ENCODE assay signal across 8 cellular contexts in genomic region chr6:30647802-30648460, GRCh38. TPM values are rescaled to one million over a fixed set of nuclear protein-coding genes. Genes with fewer than 3 reads are reported as not detected.
DNase-seq lines count a peak whose midpoint lies in the region; ATAC-seq and TF ChIP-seq lines count a peak whose summit lies in the region.

No MANE protein-coding gene starts in this region.

- H3K18ac ChIP-seq in mesenchymal stem cell (ENCODE audit: low read depth in 1 of 2, low read length in 2 of 2) = peak overlapping the region in 1 of 2 experiments; percentile 87

- WGBS in mesenchymal stem cell = 19% methylated on average over 13 of the region's 21 CpGs
- WGBS in upper lobe of left lung, 2 donors = 27 to 43% methylated on average over 8 to 15 of the region's 21 CpGs

- TF ChIP-seq CTCF in chondrocyte (IDR thresholded peaks at IDR 0.05) = no peak
- no peak for TF ChIP-seq CTCF in upper lobe of left lung (IDR thresholded peaks at IDR 0.05)

- H2BK120ac ChIP-seq in mesenchymal stem cell (ENCODE audit: low read depth, low read length) = no peak overlapping the region

- H2BK15ac ChIP-seq in mesenchymal stem cell (ENCODE audit: low read depth, poor library complexity, severe bottlenecking) = no peak overlapping the region

- H3K27me3 ChIP-seq in mesenchymal stem cell (ENCODE audit: control insufficient read depth in 1 of 2, insufficient read depth in 1 of 2, low read length in 2 of 2) = no peaks in the 10 kb centered on the region
- H3K27me3 ChIP-seq in upper lobe of left lung = no peaks in the 10 kb centered on the region

- no peak overlapping the region for H2BK12ac ChIP-seq in mesenchymal stem cell (ENCODE audit: low read length in 2 of 2)

- peaks cover 24% of the 10 kb centered on the region for H3K4me1 Mint-ChIP-seq in activated T-cell treated with anti-CD3 and anti-CD28 coated beads, Interleukin-2, amount 50 U/mL, for 4 hours (ENCODE audit: low read depth)
- peaks cover 17% of the 10 kb centered on the region for H3K4me1 Mint-ChIP-seq in chondrocyte (ENCODE audit: low read depth)

- H3K4me3 ChIP-seq in mesenchymal stem cell (ENCODE audit: insufficient read depth in 1 of 2, low read depth in 1 of 2, low read length in 2 of 2) (peak overlapping the region; percentile 93 to 99), upper lobe of left lung (peak overlapping the region; percentile 70 to 99 (median 85))

- ATAC-seq in activated T-cell treated with anti-CD3 and anti-CD28 coated beads, Interleukin-2, amount 50 U/mL, for 4 hours = no peak
- no peak for ATAC-seq in upper lobe of left lung (ENCODE audit: low FRiP score in 2 of 2)

- peaks cover 13% of the 10 kb centered on the region for H3K36me3 Mint-ChIP-seq in activated T-cell treated with anti-CD3 and anti-CD28 coated beads, Interleukin-2, amount 50 U/mL, for 4 hours (ENCODE audit: insufficient read depth)
- peaks cover 13% of the 10 kb centered on the region for H3K36me3 Mint-ChIP-seq in chondrocyte (ENCODE audit: low read depth)

- peak; percentile 57 for DNase-seq in activated T-cell treated with anti-CD3 and anti-CD28 coated beads, Interleukin-2, amount 50 U/mL, for 4 hours
- DNase-seq in activated T-cell treated with anti-CD3 and anti-CD28 coated beads for 4 hours (no peak), NCI-H2171 treated with DMSO at 0.1 percent for 48 hours (lab: John Stamatoyannopoulos, UW) (peak; percentile 75), chondrocyte (ENCODE audit: low spot score) (no peak), mesenchymal stem cell (no peak), upper lobe of left lung (no peak), occipital lobe (lab: John Stamatoyannopoulos, UW) (no peak)
- DNase-seq in central memory CD4-positive, alpha-beta T cell = no peak

- no peaks in the 10 kb centered on the region for H3K9me3 Mint-ChIP-seq in activated T-cell treated with anti-CD3 and anti-CD28 coated beads, Interleukin-2, amount 50 U/mL, for 4 hours
- no peaks in the 10 kb centered on the region for H3K9me3 Mint-ChIP-seq in chondrocyte (ENCODE audit: low read depth)

- H3K9me3 ChIP-seq in mesenchymal stem cell (ENCODE audit: control insufficient read depth, low read length) (no peaks in the 10 kb centered on the region), upper lobe of left lung (no peaks in the 10 kb centered on the region)

- H3K79me1 ChIP-seq in mesenchymal stem cell (replicated peaks; ENCODE audit: low read length, poor library complexity, severe bottlenecking) = peaks cover 27% of the 10 kb centered on the region

- H2AFZ ChIP-seq in mesenchymal stem cell (ENCODE audit: low read depth, low read length) = no peak overlapping the region

- H3K4ac ChIP-seq in mesenchymal stem cell (ENCODE audit: low read depth in 1 of 2, low read length in 2 of 2) = no peak overlapping the region

- no peaks in the 10 kb centered on the region for H3K27me3 Mint-ChIP-seq in activated T-cell treated with anti-CD3 and anti-CD28 coated beads, Interleukin-2, amount 50 U/mL, for 4 hours (ENCODE audit: low read depth)
- H3K27me3 Mint-ChIP-seq in chondrocyte (ENCODE audit: low read depth) = no peaks in the 10 kb centered on the region

- no peak overlapping the region for H2AK5ac ChIP-seq in mesenchymal stem cell (ENCODE audit: low read length, severe bottlenecking)

- H4K8ac ChIP-seq in mesenchymal stem cell (ENCODE audit: low read length) = peak overlapping the region; percentile 93

- H2BK5ac ChIP-seq in mesenchymal stem cell (ENCODE audit: low read depth, low read length, poor library complexity, severe bottlenecking) = no peak overlapping the region

- H3K4me1 ChIP-seq in mesenchymal stem cell (ENCODE audit: control insufficient read depth, insufficient read depth, low read depth, low read length) (peaks cover 3% of the 10 kb centered on the region), upper lobe of left lung (peaks cover 13 to 21% (median 14%) of the 10 kb centered on the region in 4 donors)

- no peak for TF ChIP-seq EP300 in upper lobe of left lung (IDR thresholded peaks at IDR 0.05)

- peak overlapping the region; percentile 75 for H3K27ac Mint-ChIP-seq in chondrocyte (ENCODE audit: unreplicated experiment)

- no peak overlapping the region for H3K23ac ChIP-seq in mesenchymal stem cell (ENCODE audit: low read length in 2 of 2)

- H3K27ac ChIP-seq in mesenchymal stem cell (ENCODE audit: low read length, poor library complexity, severe bottlenecking) (peak overlapping the region; percentile 32), upper lobe of left lung (peak overlapping the region; percentile 89 to 95 (median 92))

- peaks cover 34 to 56% of the 10 kb centered on the region in 2 experiments for H3K36me3 ChIP-seq in mesenchymal stem cell (ENCODE audit: control insufficient read depth in 1 of 2, insufficient read depth in 2 of 2, low read depth in 1 of 2, low read length in 2 of 2)
- peaks cover 0 to 46% (median 26%) of the 10 kb centered on the region in 4 donors for H3K36me3 ChIP-seq in upper lobe of left lung

- H3K9ac ChIP-seq in mesenchymal stem cell (ENCODE audit: low read length) = peak overlapping the region; percentile 91

- H3K4me3 Mint-ChIP-seq in activated T-cell treated with anti-CD3 and anti-CD28 coated beads, Interleukin-2, amount 50 U/mL, for 4 hours = peak overlapping the region; percentile 87
- H3K4me3 Mint-ChIP-seq in chondrocyte (ENCODE audit: unreplicated experiment) = peak overlapping the region; percentile 82

- H3K4me2 ChIP-seq in mesenchymal stem cell (ENCODE audit: low read length, poor library complexity, severe bottlenecking) = peak overlapping the region; percentile 68

- no peak overlapping the region for H3K14ac ChIP-seq in mesenchymal stem cell (ENCODE audit: low read length in 2 of 2)

- no peak overlapping the region for H4K91ac ChIP-seq in mesenchymal stem cell (ENCODE audit: low read length)

- TF ChIP-seq POLR2A in upper lobe of left lung (IDR thresholded peaks at IDR 0.05) = no peak

RNA-seq across cellular contexts. Expression of gene C6orf136, which starts 1.0 kb away (rescaled TPM):
- total RNA-seq in activated T-cell treated with anti-CD3 and anti-CD28 coated beads, Interleukin-2, amount 50 U/mL, for 4 hours = 10 to 100 TPM; 34.7 to 36.7 (median 36.6) TPM
- total RNA-seq in chondrocyte = 11.5 to 18.3 TPM (median 13.4 TPM) in 3 replicates
- polyA plus RNA-seq in mesenchymal stem cell (2013, experiment 1 of 2) = 13.6 TPM
- polyA plus RNA-seq in mesenchymal stem cell (2013, experiment 2 of 2) = 14.4 TPM
- total RNA-seq in upper lobe of left lung = 10 to 100 TPM in 5 of 6 donors, 1 to 10 TPM in 1; 8.8 to 57.6 (median 15.2) TPM
- total RNA-seq in occipital lobe = 18.4 TPM

RNA-seq across cellular contexts. Expression of gene ATAT1, which starts 21.3 kb away (rescaled TPM):
- total RNA-seq in activated T-cell treated with anti-CD3 and anti-CD28 coated beads, Interleukin-2, amount 50 U/mL, for 4 hours = 10 to 100 TPM in 1 of 3 donors, 1 to 10 TPM in 2; 5.9 to 10.3 (median 9.5) TPM
- total RNA-seq in chondrocyte (11.4 to 18.7 TPM (median 12.5 TPM) in 3 replicates), upper lobe of left lung (10 to 100 TPM in 1 of 6 donors, 1 to 10 TPM in 5; 3.1 to 36.7 (median 6.2) TPM), occipital lobe (38.4 TPM)
- polyA plus RNA-seq in mesenchymal stem cell (2013, experiment 1 of 2) = 14.3 TPM
- polyA plus RNA-seq in mesenchymal stem cell (2013, experiment 2 of 2) = 13.5 TPM

RNA-seq across cellular contexts. Expression of gene DHX16, which starts 24.9 kb away (rescaled TPM):
- total RNA-seq in activated T-cell treated with anti-CD3 and anti-CD28 coated beads, Interleukin-2, amount 50 U/mL, for 4 hours = 10 to 100 TPM; 54.2 to 57.2 (median 54.8) TPM
- 20.4 to 29.6 TPM (median 22.6 TPM) in 3 replicates for total RNA-seq in chondrocyte
- 18.7 TPM for polyA plus RNA-seq in mesenchymal stem cell (2013, experiment 1 of 2)
- 18.8 TPM for polyA plus RNA-seq in mesenchymal stem cell (2013, experiment 2 of 2)
- 10 to 100 TPM; 28.1 to 60.8 (median 31.8) TPM for total RNA-seq in upper lobe of left lung
- total RNA-seq in occipital lobe = 20.9 TPM

RNA-seq across cellular contexts. Expression of gene MRPS18B, which starts 30.3 kb away (rescaled TPM):
- total RNA-seq in activated T-cell treated with anti-CD3 and anti-CD28 coated beads, Interleukin-2, amount 50 U/mL, for 4 hours = 100 to 1,000 TPM in 2 of 3 donors, 10 to 100 TPM in 1; 98.6 to 108 (median 103) TPM
- total RNA-seq in chondrocyte = 23.3 to 25.4 TPM (median 24.7 TPM) in 3 replicates
- polyA plus RNA-seq in mesenchymal stem cell (2013, experiment 1 of 2) = 38.7 TPM
- 39.7 TPM for polyA plus RNA-seq in mesenchymal stem cell (2013, experiment 2 of 2)
- 10 to 100 TPM; 23.0 to 62.5 (median 45.7) TPM for total RNA-seq in upper lobe of left lung
- total RNA-seq in occipital lobe = 39.9 TPM

RNA-seq across cellular contexts. Expression of gene PPP1R10, which starts 30.9 kb away (rescaled TPM):
- 100 to 1,000 TPM; 102 to 106 (median 106) TPM for total RNA-seq in activated T-cell treated with anti-CD3 and anti-CD28 coated beads, Interleukin-2, amount 50 U/mL, for 4 hours
- total RNA-seq in chondrocyte (57.1 to 64.5 TPM (median 58.2 TPM) in 3 replicates), upper lobe of left lung (10 to 100 TPM; 32.0 to 72.1 (median 50.7) TPM), occipital lobe (55.7 TPM)
- polyA plus RNA-seq in mesenchymal stem cell (2013, experiment 1 of 2) = 55.9 TPM
- 52.8 TPM for polyA plus RNA-seq in mesenchymal stem cell (2013, experiment 2 of 2)

Comparison
In these comparisons a context has a peak if more than half of its experiments do, and no peak if none do; other contexts are left out.
1. DNase-seq: peak in activated T-cell treated with anti-CD3 and anti-CD28 coated beads, Interleukin-2, amount 50 U/mL, for 4 hours (single experiment) and NCI-H2171 treated with DMSO at 0.1 percent for 48 hours (single experiment); none in activated T-cell treated with anti-CD3 and anti-CD28 coated beads for 4 hours (single experiment), chondrocyte (single experiment), mesenchymal stem cell (single experiment), upper lobe of left lung (0 of 2), occipital lobe (single experiment) and central memory CD4-positive, alpha-beta T cell (single experiment).